ENCODE assay signal across 11 cellular contexts in genomic region chr4:118113220-118113619, GRCh38.
A peak's percentile ranks its signal among the peaks of the same experiment; 100 is the strongest.
DNase-seq lines count a peak whose midpoint lies in the region; ATAC-seq and TF ChIP-seq lines count a peak whose summit lies in the region.
"Had no signal": no experiment of that assay in that cellular context is flagged by ENCODE, and none has a peak within 500 bp of the region (broad histone marks: within the 10 kb centered on the region; RNA-seq: fewer than 3 reads in every experiment).

No MANE protein-coding gene starts in this region.

- no peak overlapping the region for H4K8ac ChIP-seq in trophoblast cell (ENCODE audit: low read depth, low read length)

- TF ChIP-seq CTCF in GM20000 (IDR thresholded peaks at IDR 0.05; ENCODE audit: extremely low read depth, missing control alignments): no peak

- H3K79me1 ChIP-seq in trophoblast cell (ENCODE audit: low read length): no peaks in the 10 kb centered on the region

- no peaks in the 10 kb centered on the region for H3K36me3 Mint-ChIP-seq in activated naive CD8-positive, alpha-beta T cell treated with anti-CD3 and anti-CD28 coated beads, Interleukin-2, amount 10 ng/mL, durations not matched to agents 7 days and 5 days
- H3K36me3 Mint-ChIP-seq in activated naive CD8-positive, alpha-beta T cell treated with anti-CD3 and anti-CD28 coated beads, Interleukin-2, amount 50 U/mL, for 24 hours (ENCODE audit: low read depth): no peaks in the 10 kb centered on the region
- H3K36me3 Mint-ChIP-seq in CD8-positive, alpha-beta memory T cell: no peaks in the 10 kb centered on the region
- H3K36me3 Mint-ChIP-seq: activated naive CD4-positive, alpha-beta T cell treated with anti-CD3 and anti-CD28 coated beads, Interleukin-2, amount 10 ng/mL, durations not matched to agents 7 days and 5 days had no signal

- H3K9me3 ChIP-seq in CD8-positive, alpha-beta memory T cell (ENCODE audit: low read length): no peaks in the 10 kb centered on the region
- no peaks in the 10 kb centered on the region for H3K9me3 ChIP-seq in trophoblast cell (ENCODE audit: insufficient read depth, low read depth, low read length)

- H3K4me2 ChIP-seq in trophoblast cell (ENCODE audit: low read length): no peak overlapping the region

- H4K91ac ChIP-seq in trophoblast cell (ENCODE audit: low read depth, low read length): no peak overlapping the region

- peak; percentile 82 for ATAC-seq in activated naive CD8-positive, alpha-beta T cell treated with anti-CD3 and anti-CD28 coated beads, Interleukin-2, amount 10 ng/mL, durations not matched to agents 7 days and 5 days (ENCODE audit: low read depth)
- ATAC-seq in activated naive CD8-positive, alpha-beta T cell treated with anti-CD3 and anti-CD28 coated beads, Interleukin-2, amount 50 U/mL, for 24 hours: no peak
- ATAC-seq in HG02870 (IDR thresholded peaks at IDR 0.05; ENCODE audit: unreplicated experiment): peak; percentile 65

- H3K9me3 Mint-ChIP-seq in activated naive CD8-positive, alpha-beta T cell treated with anti-CD3 and anti-CD28 coated beads, Interleukin-2, amount 10 ng/mL, durations not matched to agents 7 days and 5 days: peaks cover 14% of the 10 kb centered on the region
- H3K9me3 Mint-ChIP-seq in activated naive CD8-positive, alpha-beta T cell treated with anti-CD3 and anti-CD28 coated beads, Interleukin-2, amount 50 U/mL, for 24 hours: peaks cover 4% of the 10 kb centered on the region
- peaks cover 0 to 12% (median 2%) of the 10 kb centered on the region in 5 donors for H3K9me3 Mint-ChIP-seq in CD8-positive, alpha-beta memory T cell
- H3K9me3 Mint-ChIP-seq: activated naive CD4-positive, alpha-beta T cell treated with anti-CD3 and anti-CD28 coated beads, Interleukin-2, amount 10 ng/mL, durations not matched to agents 7 days and 5 days had no signal

- H2AK5ac ChIP-seq in trophoblast cell (ENCODE audit: low read length): no peak overlapping the region

- no peak overlapping the region for H3K27ac ChIP-seq in CD8-positive, alpha-beta memory T cell (ENCODE audit: low read depth, low read length)
- no peak overlapping the region for H3K27ac ChIP-seq in trophoblast cell (ENCODE audit: low read depth, low read length)

- H2BK120ac ChIP-seq in trophoblast cell (ENCODE audit: insufficient read depth, low read length, poor library complexity): no peak overlapping the region

- H3K27me3 ChIP-seq in CD8-positive, alpha-beta memory T cell (ENCODE audit: insufficient read depth, low read length, poor library complexity, severe bottlenecking): no peaks in the 10 kb centered on the region
- H3K27me3 ChIP-seq in trophoblast cell (ENCODE audit: insufficient read depth, low read length): no peaks in the 10 kb centered on the region

- POLR2A ChIA-PET in activated naive CD8-positive, alpha-beta T cell treated with anti-CD3 and anti-CD28 coated beads, Interleukin-2, amount 10 ng/mL, durations not matched to agents 7 days and 5 days (lab: Charles Lee): no interaction called here
- POLR2A ChIA-PET in CD8-positive, alpha-beta memory T cell (lab: Charles Lee): no interaction called here

- H2BK12ac ChIP-seq in trophoblast cell (ENCODE audit: low read length): no peak overlapping the region

- H2BK5ac ChIP-seq in trophoblast cell (ENCODE audit: low read depth, low read length, poor library complexity): no peak overlapping the region

- no peaks in the 10 kb centered on the region for H3K4me1 ChIP-seq in CD8-positive, alpha-beta memory T cell (ENCODE audit: insufficient read depth, low read length)
- H3K4me1 ChIP-seq in trophoblast cell (ENCODE audit: control insufficient read depth in 1 of 2, insufficient read depth in 2 of 2, low read length in 2 of 2): no peaks in the 10 kb centered on the region

- H3K27me3 Mint-ChIP-seq in activated naive CD8-positive, alpha-beta T cell treated with anti-CD3 and anti-CD28 coated beads, Interleukin-2, amount 10 ng/mL, durations not matched to agents 7 days and 5 days: peaks cover 4% of the 10 kb centered on the region
- no peaks in the 10 kb centered on the region for H3K27me3 Mint-ChIP-seq in activated naive CD8-positive, alpha-beta T cell treated with anti-CD3 and anti-CD28 coated beads, Interleukin-2, amount 50 U/mL, for 24 hours
- H3K27me3 Mint-ChIP-seq in CD8-positive, alpha-beta memory T cell: peaks cover 0 to 2% of the 10 kb centered on the region in 2 donors
- H3K27me3 Mint-ChIP-seq: activated naive CD4-positive, alpha-beta T cell treated with anti-CD3 and anti-CD28 coated beads, Interleukin-2, amount 10 ng/mL, durations not matched to agents 7 days and 5 days had no signal

- DNase-seq in activated naive CD8-positive, alpha-beta T cell treated with anti-CD3 and anti-CD28 coated beads, Interleukin-2, amount 10 ng/mL, durations not matched to agents 7 days and 5 days: no peak
- no peak for DNase-seq in activated naive CD8-positive, alpha-beta T cell treated with anti-CD3 and anti-CD28 coated beads, Interleukin-2, amount 50 U/mL, for 24 hours
- DNase-seq in NAMALWA (ENCODE audit: low spot score): peak; percentile 21
- no peak for DNase-seq in central memory CD4-positive, alpha-beta T cell
- DNase-seq in CD8-positive, alpha-beta memory T cell: no peak
- no peak for DNase-seq in trophoblast cell
- no peak for DNase-seq in GM20000 (ENCODE audit: low spot score)
- DNase-seq: activated naive CD4-positive, alpha-beta T cell treated with anti-CD3 and anti-CD28 coated beads, Interleukin-2, amount 10 ng/mL, durations not matched to agents 7 days and 5 days; NCI-H510A; nucleus accumbens had no signal

- H4K12ac ChIP-seq in trophoblast cell (ENCODE audit: low read depth, low read length): no peak overlapping the region

- no peak overlapping the region for H3K23ac ChIP-seq in trophoblast cell (ENCODE audit: low read length)

- WGBS in trophoblast cell (ENCODE audit: extremely low coverage, insufficient coverage, insufficient read length): no CpG with 5 or more reads among the region's 2 CpGs

- H3K4me3 ChIP-seq in CD8-positive, alpha-beta memory T cell (ENCODE audit: low read length): no peak overlapping the region
- H3K4me3 ChIP-seq in trophoblast cell (ENCODE audit: low read depth, low read length): no peak overlapping the region

- peak overlapping the region; percentile 58 for H3K27ac Mint-ChIP-seq in activated naive CD8-positive, alpha-beta T cell treated with anti-CD3 and anti-CD28 coated beads, Interleukin-2, amount 10 ng/mL, durations not matched to agents 7 days and 5 days
- no peak overlapping the region for H3K27ac Mint-ChIP-seq in activated naive CD8-positive, alpha-beta T cell treated with anti-CD3 and anti-CD28 coated beads, Interleukin-2, amount 50 U/mL, for 24 hours
- H3K27ac Mint-ChIP-seq in CD8-positive, alpha-beta memory T cell: no peak overlapping the region
- H3K27ac Mint-ChIP-seq: activated naive CD4-positive, alpha-beta T cell treated with anti-CD3 and anti-CD28 coated beads, Interleukin-2, amount 10 ng/mL, durations not matched to agents 7 days and 5 days had no signal

- no peak overlapping the region for H3K9ac ChIP-seq in trophoblast cell (ENCODE audit: low read length)

- H3K14ac ChIP-seq in trophoblast cell (ENCODE audit: low read length): no peak overlapping the region

- H2AFZ ChIP-seq in trophoblast cell (ENCODE audit: insufficient read depth, low read length, poor library complexity): no peak overlapping the region

- no peaks in the 10 kb centered on the region for H3K79me2 ChIP-seq in trophoblast cell (ENCODE audit: control insufficient read depth, insufficient read depth, low read length, poor library complexity)

- H3K4ac ChIP-seq in trophoblast cell (ENCODE audit: low read depth, low read length): no peak overlapping the region

- H3K4me1 Mint-ChIP-seq in activated naive CD8-positive, alpha-beta T cell treated with anti-CD3 and anti-CD28 coated beads, Interleukin-2, amount 10 ng/mL, durations not matched to agents 7 days and 5 days: peaks cover 11% of the 10 kb centered on the region
- H3K4me1 Mint-ChIP-seq in activated naive CD8-positive, alpha-beta T cell treated with anti-CD3 and anti-CD28 coated beads, Interleukin-2, amount 50 U/mL, for 24 hours: peaks cover 2% of the 10 kb centered on the region
- peaks cover 0 to 16% (median 10%) of the 10 kb centered on the region in 3 donors for H3K4me1 Mint-ChIP-seq in CD8-positive, alpha-beta memory T cell

- H3K4me3 Mint-ChIP-seq in activated naive CD8-positive, alpha-beta T cell treated with anti-CD3 and anti-CD28 coated beads, Interleukin-2, amount 10 ng/mL, durations not matched to agents 7 days and 5 days: peak overlapping the region; percentile 17
- no peak overlapping the region for H3K4me3 Mint-ChIP-seq in activated naive CD8-positive, alpha-beta T cell treated with anti-CD3 and anti-CD28 coated beads, Interleukin-2, amount 50 U/mL, for 24 hours
- H3K4me3 Mint-ChIP-seq in CD8-positive, alpha-beta memory T cell: peak overlapping the region in 2 of 7 donors; percentile 15 to 17
- H3K4me3 Mint-ChIP-seq: activated naive CD4-positive, alpha-beta T cell treated with anti-CD3 and anti-CD28 coated beads, Interleukin-2, amount 10 ng/mL, durations not matched to agents 7 days and 5 days had no signal

- no peaks in the 10 kb centered on the region for H3K36me3 ChIP-seq in CD8-positive, alpha-beta memory T cell (ENCODE audit: insufficient read depth, low read length)
- no peaks in the 10 kb centered on the region for H3K36me3 ChIP-seq in trophoblast cell (ENCODE audit: control insufficient read depth in 1 of 2, insufficient read depth in 2 of 2, low read length in 2 of 2)

- CTCF ChIA-PET in CD8-positive, alpha-beta memory T cell (lab: Charles Lee): no interaction called here

- H3K18ac ChIP-seq in trophoblast cell (ENCODE audit: low read length): no peak overlapping the region
